ENCODE assay signal across 1 cellular context in genomic region chr1:63774617-63775417, GRCh38.
TF ChIP-seq lines count a peak whose summit lies in the region.

No MANE protein-coding gene starts in this region.

TF ChIP-seq in HEK293, 187 proteins besides CTCF, POLR2A, EP300 and RAD21 (continued from another document):
- TF ChIP-seq ZSCAN30 (tag by site-specific recombination; IDR thresholded peaks at IDR 0.05), result peak; percentile 22; the same call in 1 of the 2 replicates
- TF ChIP-seq REST (tag by site-specific recombination; IDR thresholded peaks at IDR 0.05), result 0 out of 2 replicates have a peak, but pooled peaks have one; percentile 26
- peak; percentile 24; the same call in 1 of the 2 replicates for TF ChIP-seq ZNF629 (tag by site-specific recombination; IDR thresholded peaks at IDR 0.05)
- 0 out of 2 replicates have a peak, but pooled peaks have one; percentile 28 for TF ChIP-seq ZNF792 (tag by site-specific recombination; IDR thresholded peaks at IDR 0.05)
- TF ChIP-seq ZBTB17 (tag by site-specific recombination; IDR thresholded peaks at IDR 0.05), result peak; percentile 76
- no peak for TF ChIP-seq ZNF645 (tag by site-specific recombination; IDR thresholded peaks at IDR 0.05)
- TF ChIP-seq ZNF341 (tag by site-specific recombination; IDR thresholded peaks at IDR 0.05; ENCODE audit: low read depth), result peak; percentile 49
- peak; percentile 61 for TF ChIP-seq GLIS1 (tag by site-specific recombination; IDR thresholded peaks at IDR 0.05)
- TF ChIP-seq ZFP69B (tag by site-specific recombination; IDR thresholded peaks at IDR 0.05), result 0 out of 2 replicates have a peak, but pooled peaks have one; percentile 11
- 0 out of 2 replicates have a peak, but pooled peaks have one; percentile 46 for TF ChIP-seq ZNF837 (tag by site-specific recombination; IDR thresholded peaks at IDR 0.05)
- 0 out of 2 replicates have a peak, but pooled peaks have one; percentile 43 for TF ChIP-seq ZBTB48 (tag by site-specific recombination; IDR thresholded peaks at IDR 0.05)
- TF ChIP-seq SCRT2 (tag by site-specific recombination; IDR thresholded peaks at IDR 0.05), result peak; percentile 35; the same call in 1 of the 2 replicates
- TF ChIP-seq ZBTB20 (tag by site-specific recombination; IDR thresholded peaks at IDR 0.05), result peak; percentile 65; the same call in 1 of the 2 replicates
- TF ChIP-seq INSM2 (tag by site-specific recombination; IDR thresholded peaks at IDR 0.05), result no peak
- TF ChIP-seq ZNF138 (tag by site-specific recombination; IDR thresholded peaks at IDR 0.05; ENCODE audit: borderline replicate concordance), result no peak
- peak; percentile 55; the same call in 1 of the 2 replicates for TF ChIP-seq ZNF2 (tag by site-specific recombination; IDR thresholded peaks at IDR 0.05)
- peak; percentile 61 for TF ChIP-seq ZNF398 (tag by site-specific recombination; IDR thresholded peaks at IDR 0.05)
- peak; percentile 96 for TF ChIP-seq ZNF335 (tag by site-specific recombination; conservative IDR thresholded peaks at IDR 0.05)
- peak; percentile 62 for TF ChIP-seq ZIC2 (tag by site-specific recombination; IDR thresholded peaks at IDR 0.05)
- TF ChIP-seq GLIS2 (tag by site-specific recombination; IDR thresholded peaks at IDR 0.05), result peak; percentile 72
- TF ChIP-seq KLF8 (tag by site-specific recombination; IDR thresholded peaks at IDR 0.05), result peak; percentile 74; the same call in 1 of the 2 replicates
- TF ChIP-seq ZFP37 (tag by site-specific recombination; IDR thresholded peaks at IDR 0.05), result peak; percentile 77; the same call in 1 of the 2 replicates
- TF ChIP-seq ZBTB26 (tag by site-specific recombination; optimal IDR thresholded peaks at IDR 0.05), result peak; percentile 93
- 0 out of 2 replicates have a peak, but pooled peaks have one; percentile 26 for TF ChIP-seq ZFHX2 (tag by site-specific recombination; conservative IDR thresholded peaks at IDR 0.05)
- TF ChIP-seq KLF16 (tag by site-specific recombination; IDR thresholded peaks at IDR 0.05), result peak; percentile 44
- TF ChIP-seq IKZF3 (tag by site-specific recombination; IDR thresholded peaks at IDR 0.05), result no peak
- TF ChIP-seq ZNF324 (tag by site-specific recombination; IDR thresholded peaks at IDR 0.05), result 0 out of 2 replicates have a peak, but pooled peaks have one; percentile 37
- TF ChIP-seq OVOL3 (tag by site-specific recombination; IDR thresholded peaks at IDR 0.05), result no peak
- 0 out of 2 replicates have a peak, but pooled peaks have one; percentile 34 for TF ChIP-seq KLF9 (tag by site-specific recombination; IDR thresholded peaks at IDR 0.05; ENCODE audit: low read depth)
